ENCODE assay signal across 26 cellular contexts in the genomic region with DNA sequence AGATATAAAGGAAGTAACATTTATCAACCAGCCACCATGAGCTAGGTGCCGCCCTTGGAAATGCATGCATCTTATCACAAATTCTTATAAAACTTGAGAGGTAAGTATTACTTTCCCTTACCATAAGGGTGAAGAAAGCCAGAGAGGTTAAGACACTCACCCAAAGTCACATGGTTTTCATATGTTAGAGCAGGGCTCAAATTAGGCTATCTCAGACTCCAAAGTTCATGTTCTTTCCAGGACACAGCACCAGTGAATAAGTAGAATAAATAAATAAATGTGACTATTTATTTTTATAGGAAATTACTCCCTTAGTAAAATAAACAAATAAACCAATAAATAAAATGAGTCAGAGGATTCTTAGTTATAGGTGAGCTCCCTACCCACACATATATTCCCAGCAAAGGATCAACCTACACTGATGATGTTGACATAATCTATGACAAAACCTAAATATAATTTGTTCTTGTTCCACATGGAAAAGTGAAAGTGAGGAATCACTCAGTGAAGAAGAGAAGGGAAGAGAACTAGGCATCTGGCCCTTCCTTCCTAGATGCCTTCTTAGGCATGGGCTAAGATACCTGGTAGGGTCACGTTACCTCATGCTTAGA. TPM values are rescaled to one million over a fixed set of nuclear protein-coding genes. Genes with fewer than 3 reads are reported as not detected.
"Had no signal": no experiment of that assay in that cellular context is flagged by ENCODE, and none has a peak within 500 bp of the region (broad histone marks: within the 10 kb centered on the region; RNA-seq: fewer than 3 reads in every experiment).

No MANE protein-coding gene starts in this region.

- H3K27ac ChIP-seq: cardiac muscle cell, heart right ventricle, testis, vagina had no signal

- H3K4me1 Mint-ChIP-seq: activated CD4-positive, alpha-beta T cell treated with anti-CD3 and anti-CD28 coated beads for 36 hours; stimulated activated naive B cell treated with anti-CD40 and anti-IgM and Interleukin-4, amounts not matched to agents 10 μg/mL and 1 μg/mL and 100 μg/mL, for 72 hours had no signal

- H3K4me1 ChIP-seq: testis, vagina had no signal

- H3K4me2 ChIP-seq: smooth muscle cell had no signal

- ATAC-seq: activated CD4-positive, alpha-beta T cell treated with anti-CD3 and anti-CD28 coated beads for 36 hours; activated T-cell treated with anti-CD3 and anti-CD28 coated beads, Interleukin-2, amount 50 U/mL, for 72 hours; heart right ventricle; left cardiac atrium; naive thymus-derived CD4-positive, alpha-beta T cell; sciatic nerve; stimulated activated naive B cell treated with anti-CD40 and anti-IgM and Interleukin-4, amounts not matched to agents 10 μg/mL and 1 μg/mL and 100 μg/mL, for 72 hours; WTC11 had no signal

- H3K9me3 Mint-ChIP-seq: activated CD4-positive, alpha-beta memory T cell treated with anti-CD3 and anti-CD28 coated beads for 36 hours; activated naive CD4-positive, alpha-beta T cell treated with anti-CD3 and anti-CD28 coated beads for 36 hours; activated T-cell treated with anti-CD3 and anti-CD28 coated beads, Interleukin-2, amount 50 U/mL, for 72 hours; neural crest cell; stimulated activated naive B cell treated with anti-CD40 and anti-IgM and Interleukin-4, amounts not matched to agents 10 μg/mL and 1 μg/mL and 100 μg/mL, for 72 hours; type B pancreatic cell; WTC11 had no signal

- H3K4me3 ChIP-seq: cardiac muscle cell, heart right ventricle, lung, smooth muscle cell, testis, vagina had no signal

- H3K36me3 Mint-ChIP-seq: activated CD4-positive, alpha-beta memory T cell treated with anti-CD3 and anti-CD28 coated beads for 36 hours; naive thymus-derived CD4-positive, alpha-beta T cell; stimulated activated naive B cell treated with anti-CD40 and anti-IgM and Interleukin-4, amounts not matched to agents 10 μg/mL and 1 μg/mL and 100 μg/mL, for 72 hours had no signal

- H3K4me3 Mint-ChIP-seq: activated CD4-positive, alpha-beta memory T cell treated with anti-CD3 and anti-CD28 coated beads for 36 hours; activated CD4-positive, alpha-beta T cell treated with anti-CD3 and anti-CD28 coated beads for 36 hours; activated naive CD4-positive, alpha-beta T cell treated with anti-CD3 and anti-CD28 coated beads for 36 hours; activated T-cell treated with anti-CD3 and anti-CD28 coated beads, Interleukin-2, amount 50 U/mL, for 72 hours; naive thymus-derived CD4-positive, alpha-beta T cell; neural crest cell; stimulated activated naive B cell treated with anti-CD40 and anti-IgM and Interleukin-4, amounts not matched to agents 10 μg/mL and 1 μg/mL and 100 μg/mL, for 72 hours; type B pancreatic cell; WTC11 had no signal

- DNase-seq: activated CD4-positive, alpha-beta memory T cell treated with anti-CD3 and anti-CD28 coated beads for 36 hours; activated CD4-positive, alpha-beta T cell treated with anti-CD3 and anti-CD28 coated beads for 36 hours; activated effector memory CD4-positive, alpha-beta T cell treated with Interleukin-2 at 50 U/mL for 16 hours; activated naive CD4-positive, alpha-beta T cell treated with anti-CD3 and anti-CD28 coated beads for 36 hours; activated T-cell treated with anti-CD3 and anti-CD28 coated beads, Interleukin-2, amount 50 U/mL, for 72 hours; amygdala; cortex of kidney; heart right ventricle; islet precursor cell; left cardiac atrium; naive thymus-derived CD4-positive, alpha-beta T cell; occipital lobe; posterior cingulate gyrus; stimulated activated CD4-positive, alpha-beta T cell treated with anti-CD3 and anti-CD28 coated beads, Interleukin-15, amount 100 ng/mL, for 24 hours; stimulated activated CD8-positive, alpha-beta memory T cell treated with anti-CD3 and anti-CD28 coated beads, Interleukin-4, amount 100 ng/mL, for 48 hours; stimulated activated naive B cell treated with anti-CD40 and anti-IgM and Interleukin-4, amounts not matched to agents 10 μg/mL and 1 μg/mL and 100 μg/mL, for 72 hours; T1000; testis had no signal

- H3K27me3 Mint-ChIP-seq: activated CD4-positive, alpha-beta memory T cell treated with anti-CD3 and anti-CD28 coated beads for 36 hours; activated CD4-positive, alpha-beta T cell treated with anti-CD3 and anti-CD28 coated beads for 36 hours; naive thymus-derived CD4-positive, alpha-beta T cell; stimulated activated naive B cell treated with anti-CD40 and anti-IgM and Interleukin-4, amounts not matched to agents 10 μg/mL and 1 μg/mL and 100 μg/mL, for 72 hours; type B pancreatic cell had no signal

- H3K27ac Mint-ChIP-seq: activated CD4-positive, alpha-beta memory T cell treated with anti-CD3 and anti-CD28 coated beads for 36 hours; activated CD4-positive, alpha-beta T cell treated with anti-CD3 and anti-CD28 coated beads for 36 hours; activated naive CD4-positive, alpha-beta T cell treated with anti-CD3 and anti-CD28 coated beads for 36 hours; activated T-cell treated with anti-CD3 and anti-CD28 coated beads, Interleukin-2, amount 50 U/mL, for 72 hours; naive thymus-derived CD4-positive, alpha-beta T cell; stimulated activated naive B cell treated with anti-CD40 and anti-IgM and Interleukin-4, amounts not matched to agents 10 μg/mL and 1 μg/mL and 100 μg/mL, for 72 hours; type B pancreatic cell; WTC11 had no signal

- H3K36me3 ChIP-seq: cardiac muscle cell, heart right ventricle, vagina had no signal

- H3K9me3 ChIP-seq: testis, vagina had no signal

- H3K27me3 ChIP-seq: cardiac muscle cell, heart right ventricle, testis, vagina had no signal

RNA-seq across cellular contexts. Expression of a gene that starts 27.2 kb away (rescaled TPM):
- polyA plus RNA-seq: naive thymus-derived CD4-positive, alpha-beta T cell had no signal
